17 cellular contexts compared by ENCODE assay signal in the genomic region with DNA sequence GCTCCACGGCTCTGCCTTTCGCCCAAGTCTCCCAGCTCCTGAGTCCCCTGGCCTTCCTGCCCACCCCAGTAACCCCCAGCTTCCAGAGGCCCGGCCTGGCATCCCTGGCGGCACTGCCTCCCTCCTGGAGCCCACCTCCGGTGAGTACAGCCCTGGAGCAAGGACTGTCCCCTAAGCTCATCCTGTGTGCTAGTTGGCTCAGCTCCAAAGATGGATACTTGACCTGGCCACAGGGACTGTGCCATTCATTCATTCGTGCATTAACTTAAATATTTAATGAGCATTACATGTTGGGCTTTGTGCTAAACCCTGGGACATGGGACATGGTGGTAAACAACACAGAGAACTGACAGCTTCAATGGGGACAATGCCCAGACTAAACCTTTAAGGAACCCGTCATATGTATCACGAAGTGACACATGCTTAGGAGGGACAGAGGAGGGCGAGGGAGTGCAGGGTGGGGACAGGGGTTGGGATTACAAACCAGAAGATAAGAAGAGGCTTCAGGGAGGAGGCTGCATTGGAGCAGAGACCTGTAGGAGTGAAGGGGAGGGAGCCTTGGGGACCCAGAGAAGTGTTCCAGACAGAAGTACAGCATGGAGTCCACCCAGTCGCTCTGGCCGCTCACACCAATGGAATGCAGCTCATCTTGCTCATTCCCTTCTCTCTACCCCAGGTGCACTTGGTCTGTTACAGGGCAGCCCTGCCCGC. TPM values are rescaled to one million over a fixed set of nuclear protein-coding genes. Genes with fewer than 3 reads are reported as not detected.
DNase-seq lines count a peak whose midpoint lies in the region; ATAC-seq and TF ChIP-seq lines count a peak whose summit lies in the region.
"Had no signal": no experiment of that assay in that cellular context is flagged by ENCODE, and none has a peak within 500 bp of the region (broad histone marks: within the 10 kb centered on the region; RNA-seq: fewer than 3 reads in every experiment).

No MANE protein-coding gene starts in this region.

- TF ChIP-seq CTCF in SK-N-SH (IDR thresholded peaks at IDR 0.05): no peak

- no peak for ATAC-seq in GM21717 (IDR thresholded peaks at IDR 0.05; ENCODE audit: unreplicated experiment)
- ATAC-seq: stimulated activated naive CD8-positive, alpha-beta T cell treated with anti-CD3 and anti-CD28 coated beads, Interleukin-15, Interleukin-2, amounts not matched to agents 100 U/mL and 50 U/mL, for 24 hours had no signal

- DNase-seq in HPDE6-E6E7 (ENCODE audit: extremely low spot score) (peak; percentile 47), SK-N-SH (no peak), kidney glomerular epithelial cell (lab: John Stamatoyannopoulos, UW) (peak; percentile 1), Ammon's horn (ENCODE audit: low spot score) (no peak), NCI-H187 (lab: John Stamatoyannopoulos, UW) (no peak)
- DNase-seq: activated effector memory CD4-positive, alpha-beta T cell treated with Interleukin-2 at 50 U/mL for 16 hours; CD4-positive, alpha-beta memory T cell; immature natural killer cell; mesenchymal stem cell; NCI-H1436 treated with DMSO at 0.1 percent for 48 hours; NCI-H446; nephron progenitor cell; stimulated activated naive CD8-positive, alpha-beta T cell treated with anti-CD3 and anti-CD28 coated beads, Interleukin-15, Interleukin-2, amounts not matched to agents 100 U/mL and 50 U/mL, for 24 hours; WERI-Rb-1 had no signal

- H3K9me2 ChIP-seq in SK-N-SH: no peaks in the 10 kb centered on the region

- H3F3A ChIP-seq in SK-N-SH (replicated peaks; ENCODE audit: insufficient read depth): no peaks in the 10 kb centered on the region

- no peak for TF ChIP-seq EP300 in SK-N-SH (IDR thresholded peaks at IDR 0.05; ENCODE audit: borderline replicate concordance in 1 of 2, low read depth in 1 of 2, low read length in 1 of 2)

- peaks cover 5 to 6% of the 10 kb centered on the region in 2 experiments for H3K36me3 ChIP-seq in SK-N-SH (replicated peaks in 1 of 2; ENCODE audit: control insufficient read depth in 1 of 2, insufficient read depth in 2 of 2, low read length in 1 of 2)

- H3K27ac ChIP-seq in SK-N-SH (ENCODE audit: low read depth in 2 of 2, low read length in 1 of 2): no peak overlapping the region
- H3K27ac ChIP-seq: SK-N-MC, WERI-Rb-1 had no signal

- H3K9ac ChIP-seq in SK-N-SH: no peak overlapping the region

- H4K20me1 ChIP-seq in SK-N-SH (ENCODE audit: insufficient read depth): no peaks in the 10 kb centered on the region

- TF ChIP-seq RAD21 in SK-N-SH (IDR thresholded peaks at IDR 0.05; ENCODE audit: low read length): no peak

- no peaks in the 10 kb centered on the region for H3K9me3 ChIP-seq in SK-N-SH

- no peak overlapping the region for H3K4me3 ChIP-seq in SK-N-SH (ENCODE audit: low read depth in 2 of 2, low read length in 1 of 2)
- H3K4me3 ChIP-seq: SK-N-MC had no signal

- H2AFZ ChIP-seq in SK-N-SH (ENCODE audit: low read depth): no peak overlapping the region

- no peaks in the 10 kb centered on the region for H3K27me3 ChIP-seq in SK-N-SH (ENCODE audit: insufficient read depth)

- no peaks in the 10 kb centered on the region for H3K79me2 ChIP-seq in SK-N-SH (ENCODE audit: insufficient read depth)

- CTCF ChIA-PET in SK-N-SH (lab: Yijun Ruan, JAX): interaction anchor here (0.8 kb wide), 1 partner anchor 32 kb away, joined by 3 read pairs; no protein-coding TSS in a partner anchor

- WGBS in SK-N-SH (ENCODE audit: low lambda C conversion rate): 87% methylated on average over 8 of the region's 12 CpGs

- POLR2A ChIA-PET in SK-N-SH (lab: Yijun Ruan, JAX): interaction anchor here (1.1 to 1.4 kb wide), 2 partner anchors 11 to 90 kb away, joined by 4 to 5 read pairs; partner anchors contain the start of genes ALKBH6, POLR2I and TBCB

- H3K4me1 ChIP-seq in SK-N-SH (ENCODE audit: control insufficient read depth in 1 of 2, insufficient read depth in 2 of 2, low read depth in 1 of 2, low read length in 1 of 2): no peaks in the 10 kb centered on the region

- no peak overlapping the region for H3K4me2 ChIP-seq in SK-N-SH

TF ChIP-seq in SK-N-SH, 30 proteins besides CTCF, POLR2A, EP300 and RAD21:
- TF ChIP-seq TCF12 (IDR thresholded peaks at IDR 0.05) (no peak), NFIC (IDR thresholded peaks at IDR 0.05; ENCODE audit: borderline replicate concordance) (0 out of 2 replicates have a peak, but pooled peaks have one; percentile 10), GABPA (IDR thresholded peaks at IDR 0.05; ENCODE audit: low read depth) (no peak), RFX5 (IDR thresholded peaks at IDR 0.05; ENCODE audit: low read length) (no peak), TAF1 (IDR thresholded peaks at IDR 0.05; ENCODE audit: borderline replicate concordance, low read depth, low read length) (no peak)

RNA-seq across cellular contexts. Expression of gene OVOL3, which starts 6.9 kb away (rescaled TPM):
- 0.18 TPM in 1 of 2 replicates, not detected in the other for polyA plus RNA-seq in SK-N-SH (2012; rRNA removed)
- polyA plus RNA-seq in SK-N-SH (2012; cell fraction: cytosol; rRNA removed): not detected in 2 replicates
- polyA plus RNA-seq in SK-N-SH (2012; cell fraction: nucleus; rRNA removed): 0.08 and 0.74 TPM in 2 replicates
- polyA plus RNA-seq: CD4-positive, alpha-beta memory T cell; endothelial cell of umbilical vein; immature natural killer cell had no signal

RNA-seq across cellular contexts. Expression of gene POLR2I, which starts 10.7 kb away (rescaled TPM):
- polyA plus RNA-seq in SK-N-SH (2012; rRNA removed): 54.8 and 140 TPM in 2 replicates
- 63.6 and 68.8 TPM in 2 replicates for polyA plus RNA-seq in SK-N-SH (2012; cell fraction: cytosol; rRNA removed)
- polyA plus RNA-seq in SK-N-SH (2012; cell fraction: nucleus; rRNA removed): 33.0 and 56.9 TPM in 2 replicates

RNA-seq across cellular contexts. Expression of gene TBCB, which starts 11.3 kb away (rescaled TPM):
- 566 and 712 TPM in 2 replicates for polyA plus RNA-seq in SK-N-SH (2012; rRNA removed)
- 448 and 578 TPM in 2 replicates for polyA plus RNA-seq in SK-N-SH (2012; cell fraction: cytosol; rRNA removed)
- 348 and 359 TPM in 2 replicates for polyA plus RNA-seq in SK-N-SH (2012; cell fraction: nucleus; rRNA removed)

RNA-seq across cellular contexts. Expression of gene CAPNS1, which starts 35.9 kb away (rescaled TPM):
- polyA plus RNA-seq in SK-N-SH (2012; rRNA removed): 999 and 1,027 TPM in 2 replicates
- polyA plus RNA-seq in SK-N-SH (2012; cell fraction: cytosol; rRNA removed): 704 and 867 TPM in 2 replicates
- polyA plus RNA-seq in SK-N-SH (2012; cell fraction: nucleus; rRNA removed): 330 and 555 TPM in 2 replicates

RNA-seq across cellular contexts. Expression of gene COX7A1, which starts 48.2 kb away (rescaled TPM):
- not detected in 2 replicates for polyA plus RNA-seq in SK-N-SH (2012; rRNA removed)
- polyA plus RNA-seq in SK-N-SH (2012; cell fraction: cytosol; rRNA removed): not detected in 2 replicates
- not detected in 2 replicates for polyA plus RNA-seq in SK-N-SH (2012; cell fraction: nucleus; rRNA removed)
- polyA plus RNA-seq: CD4-positive, alpha-beta memory T cell; immature natural killer cell had no signal

Comparison
In these comparisons a context has a peak if more than half of its experiments do, and no peak if none do; other contexts are left out.
1. DNase-seq: peak in HPDE6-E6E7 (single experiment) and kidney glomerular epithelial cell (single experiment); none in SK-N-SH (single experiment), Ammon's horn (single experiment) and NCI-H187 (0 of 2).